Comparison of ENCODE assay signal across 8 cellular contexts in the genomic region with DNA sequence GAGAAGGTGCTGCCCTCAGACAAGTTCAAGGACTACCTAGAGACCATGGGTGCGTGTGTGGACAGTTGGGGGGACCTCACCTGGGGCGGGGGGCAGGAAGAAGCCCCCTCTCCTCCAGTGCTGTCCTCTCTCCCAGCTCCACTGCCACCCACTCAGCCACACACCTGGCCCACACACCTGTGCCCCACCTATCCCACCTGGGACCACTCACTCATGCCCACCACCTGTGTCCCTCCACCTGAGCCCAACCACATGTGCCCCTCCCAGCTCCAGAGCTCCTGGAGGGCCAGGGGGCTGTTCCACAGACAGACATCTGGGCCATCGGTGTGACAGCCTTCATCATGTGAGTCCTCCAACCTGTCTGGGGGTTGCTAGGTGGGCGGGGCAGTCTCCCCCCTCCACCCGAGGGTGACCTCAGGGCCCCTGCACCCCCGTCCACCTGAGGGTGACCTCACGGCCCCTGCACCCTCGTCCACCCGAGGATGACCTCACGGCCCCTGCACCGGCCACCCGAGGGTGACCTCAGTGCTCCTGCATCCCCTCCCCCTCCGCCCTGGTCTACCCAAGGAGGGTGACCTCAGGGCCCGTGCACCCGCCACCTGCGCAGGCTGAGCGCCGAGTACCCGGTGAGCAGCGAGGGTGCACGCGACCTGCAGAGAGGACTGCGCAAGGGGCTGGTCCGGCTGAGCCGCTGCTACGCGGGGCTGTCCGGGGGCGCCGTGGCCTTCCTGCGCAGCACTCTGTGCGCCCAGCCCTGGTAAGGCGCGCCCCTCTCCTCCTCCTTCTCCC. TPM values are rescaled to one million over a fixed set of nuclear protein-coding genes. Genes with fewer than 3 reads are reported as not detected.
DNase-seq lines count a peak whose midpoint lies in the region; ATAC-seq and TF ChIP-seq lines count a peak whose summit lies in the region.

No MANE protein-coding gene starts in this region.

- H3K27ac Mint-ChIP-seq in chondrocyte (ENCODE audit: unreplicated experiment), result no peak overlapping the region
- no peak overlapping the region for H3K27ac Mint-ChIP-seq in activated T-helper 1 cell treated with anti-CD3 and anti-CD28 coated beads, Interleukin-12 subunit alpha, Interleukin-12 subunit beta, Interleukin-2, Interleukin-4 antibody, amounts not matched to agents 30 ng/mL and 10 ng/mL and 1 ng/mL, durations not matched to agents 14 hours and 24 hours and 36 hours

- TF ChIP-seq CTCF in 22Rv1 (IDR thresholded peaks at IDR 0.05) (no peak), chondrocyte (IDR thresholded peaks at IDR 0.05) (no peak), lower lobe of right lung (IDR thresholded peaks at IDR 0.05) (no peak)

- H3K4me3 ChIP-seq in HUES48 (ENCODE audit: low read depth, low read length) (peak overlapping the region; percentile 87), lower lobe of right lung (peak overlapping the region; percentile 56)

- H3K4me3 Mint-ChIP-seq in chondrocyte (ENCODE audit: unreplicated experiment), result no peak overlapping the region
- H3K4me3 Mint-ChIP-seq in activated T-helper 1 cell treated with anti-CD3 and anti-CD28 coated beads, Interleukin-12 subunit alpha, Interleukin-12 subunit beta, Interleukin-2, Interleukin-4 antibody, amounts not matched to agents 30 ng/mL and 10 ng/mL and 1 ng/mL, durations not matched to agents 14 hours and 24 hours and 36 hours, result no peak overlapping the region

- intact Hi-C loops in lower lobe of right lung (cut with DNase I), result no loop called here
- intact Hi-C loops in activated T-helper 1 cell treated with anti-CD3 and anti-CD28 coated beads, Interleukin-12 subunit alpha, Interleukin-12 subunit beta, Interleukin-2, Interleukin-4 antibody, amounts not matched to agents 30 ng/mL and 10 ng/mL and 1 ng/mL, durations not matched to agents 14 hours and 24 hours and 36 hours (cut with micrococcal nuclease), result loop anchor here (1.0 to 2.0 kb wide), 7 partner anchors 27 to 269 kb away; a partner anchor contains a TSS

- H3K36me3 ChIP-seq in HUES48 (ENCODE audit: control insufficient read depth, insufficient read depth, low read length) (no peaks in the 10 kb centered on the region), lower lobe of right lung (no peaks in the 10 kb centered on the region)

- peak; percentile 51 to 56 for ATAC-seq in lower lobe of right lung

- peaks cover 8% of the 10 kb centered on the region for H3K4me1 Mint-ChIP-seq in chondrocyte (ENCODE audit: low read depth)
- no peaks in the 10 kb centered on the region for H3K4me1 Mint-ChIP-seq in activated T-helper 1 cell treated with anti-CD3 and anti-CD28 coated beads, Interleukin-12 subunit alpha, Interleukin-12 subunit beta, Interleukin-2, Interleukin-4 antibody, amounts not matched to agents 30 ng/mL and 10 ng/mL and 1 ng/mL, durations not matched to agents 14 hours and 24 hours and 36 hours (ENCODE audit: low read depth)

- no peaks in the 10 kb centered on the region for H3K27me3 Mint-ChIP-seq in chondrocyte (ENCODE audit: low read depth)
- H3K27me3 Mint-ChIP-seq in activated T-helper 1 cell treated with anti-CD3 and anti-CD28 coated beads, Interleukin-12 subunit alpha, Interleukin-12 subunit beta, Interleukin-2, Interleukin-4 antibody, amounts not matched to agents 30 ng/mL and 10 ng/mL and 1 ng/mL, durations not matched to agents 14 hours and 24 hours and 36 hours (ENCODE audit: insufficient read depth), result peaks cover 24% of the 10 kb centered on the region

- peak overlapping the region; percentile 66 for H3K27ac ChIP-seq in 22Rv1
- H3K27ac ChIP-seq in HUES48 (ENCODE audit: low read depth, low read length), result no peak overlapping the region
- H3K27ac ChIP-seq in lower lobe of right lung, result no peak overlapping the region

- DNase-seq in chondrocyte (ENCODE audit: low spot score) (peak; percentile 88), lower lobe of right lung (peak; percentile 71), islet precursor cell (no peak), T-helper 9 cell (no peak)
- no peak for DNase-seq in activated CD4-positive, CD25-positive, alpha-beta regulatory T cell treated with anti-CD3 and anti-CD28 coated beads, Interleukin-2, amount 50 U/mL, for 72 hours
- DNase-seq in activated T-helper 1 cell treated with anti-CD3 and anti-CD28 coated beads, Interleukin-12 subunit alpha, Interleukin-12 subunit beta, Interleukin-2, Interleukin-4 antibody, amounts not matched to agents 30 ng/mL and 10 ng/mL and 1 ng/mL, durations not matched to agents 14 hours and 24 hours and 36 hours (ENCODE audit: low spot score), result no peak

- H3K27me3 ChIP-seq in HUES48 (ENCODE audit: control insufficient read depth, insufficient read depth, low read length) (peaks cover 41% of the 10 kb centered on the region), lower lobe of right lung (ENCODE audit: low read depth) (peaks cover 7% of the 10 kb centered on the region)

- no peak overlapping the region for H3K9ac ChIP-seq in HUES48 (ENCODE audit: low read depth, low read length)

- H3K9me3 Mint-ChIP-seq in chondrocyte (ENCODE audit: low read depth), result no peaks in the 10 kb centered on the region
- no peaks in the 10 kb centered on the region for H3K9me3 Mint-ChIP-seq in activated T-helper 1 cell treated with anti-CD3 and anti-CD28 coated beads, Interleukin-12 subunit alpha, Interleukin-12 subunit beta, Interleukin-2, Interleukin-4 antibody, amounts not matched to agents 30 ng/mL and 10 ng/mL and 1 ng/mL, durations not matched to agents 14 hours and 24 hours and 36 hours

- no peaks in the 10 kb centered on the region for H3K4me1 ChIP-seq in HUES48 (ENCODE audit: control insufficient read depth, insufficient read depth, low read length)
- H3K4me1 ChIP-seq in lower lobe of right lung, result peaks cover 11% of the 10 kb centered on the region

- H3K9me3 ChIP-seq in HUES48 (ENCODE audit: control insufficient read depth, insufficient read depth, low read length) (no peaks in the 10 kb centered on the region), lower lobe of right lung (no peaks in the 10 kb centered on the region)

- H3K36me3 Mint-ChIP-seq in chondrocyte (ENCODE audit: low read depth), result no peaks in the 10 kb centered on the region
- H3K36me3 Mint-ChIP-seq in activated T-helper 1 cell treated with anti-CD3 and anti-CD28 coated beads, Interleukin-12 subunit alpha, Interleukin-12 subunit beta, Interleukin-2, Interleukin-4 antibody, amounts not matched to agents 30 ng/mL and 10 ng/mL and 1 ng/mL, durations not matched to agents 14 hours and 24 hours and 36 hours (ENCODE audit: low read depth), result no peaks in the 10 kb centered on the region

RNA-seq across cellular contexts. Expression of a gene that starts 28.8 kb away (rescaled TPM):
- total RNA-seq in chondrocyte (16.0 to 22.4 TPM (median 20.0 TPM) in 3 replicates), lower lobe of right lung (26.2 TPM)
- 60.7 and 63.2 TPM in 2 replicates for total RNA-seq in activated T-helper 1 cell treated with anti-CD3 and anti-CD28 coated beads, Interleukin-12 subunit alpha, Interleukin-12 subunit beta, Interleukin-2, Interleukin-4 antibody, amounts not matched to agents 30 ng/mL and 10 ng/mL and 1 ng/mL, durations not matched to agents 14 hours and 24 hours and 36 hours

RNA-seq across cellular contexts. Expression of a gene that starts 38.8 kb away (rescaled TPM):
- total RNA-seq in chondrocyte (0.28 to 0.35 TPM in 2 of 3 replicates, not detected in the other), lower lobe of right lung (2.6 TPM)
- total RNA-seq in activated T-helper 1 cell treated with anti-CD3 and anti-CD28 coated beads, Interleukin-12 subunit alpha, Interleukin-12 subunit beta, Interleukin-2, Interleukin-4 antibody, amounts not matched to agents 30 ng/mL and 10 ng/mL and 1 ng/mL, durations not matched to agents 14 hours and 24 hours and 36 hours, result 1.4 and 1.7 TPM in 2 replicates

Comparison
In these comparisons a context has a peak if more than half of its experiments do, and no peak if none do; other contexts are left out.
1. DNase-seq: peak in chondrocyte (single experiment) and lower lobe of right lung (single experiment); none in activated CD4-positive, CD25-positive, alpha-beta regulatory T cell treated with anti-CD3 and anti-CD28 coated beads, Interleukin-2, amount 50 U/mL, for 72 hours (single experiment), islet precursor cell (single experiment), activated T-helper 1 cell treated with anti-CD3 and anti-CD28 coated beads, Interleukin-12 subunit alpha, Interleukin-12 subunit beta, Interleukin-2, Interleukin-4 antibody, amounts not matched to agents 30 ng/mL and 10 ng/mL and 1 ng/mL, durations not matched to agents 14 hours and 24 hours and 36 hours (single experiment) and T-helper 9 cell (single experiment).